10 cellular contexts compared by ENCODE assay signal in the genomic region with DNA sequence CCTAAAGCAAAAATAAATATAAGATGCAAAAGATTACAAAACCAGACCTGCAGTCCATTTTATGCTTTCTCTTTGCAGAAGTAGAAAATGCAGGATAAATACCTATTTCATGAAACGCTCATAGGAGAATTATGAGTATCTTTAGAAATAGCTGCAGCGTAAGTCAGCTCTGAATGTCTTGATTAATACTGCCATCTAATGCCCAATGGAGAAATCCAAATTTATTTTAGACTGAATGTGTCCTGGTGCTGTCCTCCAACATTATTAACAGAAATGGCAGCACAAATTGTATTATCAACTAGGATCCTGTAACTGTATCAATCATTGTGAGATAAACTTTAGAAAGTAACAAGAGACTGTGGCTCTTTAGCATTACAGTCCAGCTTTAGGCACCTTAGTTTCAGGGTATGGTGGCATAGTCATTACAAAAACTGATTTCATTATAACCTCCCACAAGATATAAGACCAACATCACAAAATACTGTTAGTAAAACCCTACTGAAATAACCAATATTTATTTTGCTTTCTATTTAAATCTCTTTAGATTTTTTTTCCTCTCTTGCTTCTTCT.
DNase-seq lines count a peak whose midpoint lies in the region; ATAC-seq and TF ChIP-seq lines count a peak whose summit lies in the region.
"Had no signal": no experiment of that assay in that cellular context is flagged by ENCODE, and none has a peak within 500 bp of the region (broad histone marks: within the 10 kb centered on the region; RNA-seq: fewer than 3 reads in every experiment).

No MANE protein-coding gene starts in this region.

- no peak overlapping the region for H3K9ac ChIP-seq in liver (ENCODE audit: low read depth in 1 of 2, low read length in 2 of 2)

- H3K9me3 ChIP-seq in ascending aorta (no peaks in the 10 kb centered on the region), liver (ENCODE audit: control insufficient read depth in 4 of 4, low read length in 3 of 4) (no peaks in the 10 kb centered on the region)

- H3K27me3 ChIP-seq in ascending aorta (no peaks in the 10 kb centered on the region), liver (ENCODE audit: control insufficient read depth in 4 of 4, insufficient read depth in 4 of 4, low read length in 3 of 4) (peaks cover 0 to 9% (median 0%) of the 10 kb centered on the region in 4 donors)

- H3K4me3 ChIP-seq in ascending aorta (no peak overlapping the region), liver (ENCODE audit: low read depth in 1 of 3, low read length in 3 of 3) (no peak overlapping the region)

- intact Hi-C loops in ascending aorta (cut with DNase I): loop anchor here (2.0 kb wide), 1 partner anchor 53 kb away; no protein-coding TSS in a partner anchor

- 61% methylated on average over 2 of the region's 2 CpGs for WGBS in liver

- H3K4me1 ChIP-seq in ascending aorta (no peaks in the 10 kb centered on the region), liver (ENCODE audit: control insufficient read depth in 4 of 4, insufficient read depth in 4 of 4, low read length in 3 of 4) (no peaks in the 10 kb centered on the region)

- ATAC-seq in GM21576 (IDR thresholded peaks at IDR 0.05; ENCODE audit: unreplicated experiment) (no peak), HG03521 (IDR thresholded peaks at IDR 0.05; ENCODE audit: unreplicated experiment) (no peak)

- H3K36me3 ChIP-seq in ascending aorta: no peaks in the 10 kb centered on the region
- no peaks in the 10 kb centered on the region for H3K36me3 ChIP-seq in liver (ENCODE audit: control insufficient read depth in 4 of 4, insufficient read depth in 3 of 4, low read depth in 1 of 4, low read length in 3 of 4)

- TF ChIP-seq CTCF in ascending aorta (IDR thresholded peaks at IDR 0.05) (peak in 2 of 3 experiments; percentile 36 to 46), liver (IDR thresholded peaks at IDR 0.05; ENCODE audit: low read depth, low read length, missing input control) (no peak)

- TF ChIP-seq RAD21 in liver (IDR thresholded peaks at IDR 0.05): peak; percentile 52 to 56

- peak; percentile 40 for DNase-seq in COLO829 (ENCODE audit: low spot score)
- peak; percentile 1 for DNase-seq in M059J (ENCODE audit: low read depth)
- DNase-seq in ascending aorta (ENCODE audit: low spot score in 2 of 2): no peak
- DNase-seq in middle frontal gyrus (ENCODE audit: extremely low spot score, low spot score): no peak
- no peak for DNase-seq in KG1 (lab: John Stamatoyannopoulos, UW)
- DNase-seq: substantia nigra, T1000 had no signal

- H3K27ac ChIP-seq in ascending aorta (no peak overlapping the region), liver (ENCODE audit: low read depth in 1 of 2, low read length in 2 of 2) (no peak overlapping the region)

TF ChIP-seq in liver, 16 proteins besides CTCF, POLR2A, EP300 and RAD21:
- no peak for TF ChIP-seq HNF4G (IDR thresholded peaks at IDR 0.05)
- no peak for TF ChIP-seq FOXA2 (IDR thresholded peaks at IDR 0.05)
- no peak for TF ChIP-seq NR2F2 (IDR thresholded peaks at IDR 0.05)
- no peak for TF ChIP-seq GABPA (IDR thresholded peaks at IDR 0.05 in 1 of 2, conservative IDR thresholded peaks at IDR 0.05 in 1 of 2)
- TF ChIP-seq, protein P1, sequence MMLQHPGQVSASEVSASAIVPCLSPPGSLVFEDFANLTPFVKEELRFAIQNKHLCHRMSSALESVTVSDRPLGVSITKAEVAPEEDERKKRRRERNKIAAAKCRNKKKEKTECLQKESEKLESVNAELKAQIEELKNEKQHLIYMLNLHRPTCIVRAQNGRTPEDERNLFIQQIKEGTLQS (IDR thresholded peaks at IDR 0.05): no peak
- TF ChIP-seq, protein P2, sequence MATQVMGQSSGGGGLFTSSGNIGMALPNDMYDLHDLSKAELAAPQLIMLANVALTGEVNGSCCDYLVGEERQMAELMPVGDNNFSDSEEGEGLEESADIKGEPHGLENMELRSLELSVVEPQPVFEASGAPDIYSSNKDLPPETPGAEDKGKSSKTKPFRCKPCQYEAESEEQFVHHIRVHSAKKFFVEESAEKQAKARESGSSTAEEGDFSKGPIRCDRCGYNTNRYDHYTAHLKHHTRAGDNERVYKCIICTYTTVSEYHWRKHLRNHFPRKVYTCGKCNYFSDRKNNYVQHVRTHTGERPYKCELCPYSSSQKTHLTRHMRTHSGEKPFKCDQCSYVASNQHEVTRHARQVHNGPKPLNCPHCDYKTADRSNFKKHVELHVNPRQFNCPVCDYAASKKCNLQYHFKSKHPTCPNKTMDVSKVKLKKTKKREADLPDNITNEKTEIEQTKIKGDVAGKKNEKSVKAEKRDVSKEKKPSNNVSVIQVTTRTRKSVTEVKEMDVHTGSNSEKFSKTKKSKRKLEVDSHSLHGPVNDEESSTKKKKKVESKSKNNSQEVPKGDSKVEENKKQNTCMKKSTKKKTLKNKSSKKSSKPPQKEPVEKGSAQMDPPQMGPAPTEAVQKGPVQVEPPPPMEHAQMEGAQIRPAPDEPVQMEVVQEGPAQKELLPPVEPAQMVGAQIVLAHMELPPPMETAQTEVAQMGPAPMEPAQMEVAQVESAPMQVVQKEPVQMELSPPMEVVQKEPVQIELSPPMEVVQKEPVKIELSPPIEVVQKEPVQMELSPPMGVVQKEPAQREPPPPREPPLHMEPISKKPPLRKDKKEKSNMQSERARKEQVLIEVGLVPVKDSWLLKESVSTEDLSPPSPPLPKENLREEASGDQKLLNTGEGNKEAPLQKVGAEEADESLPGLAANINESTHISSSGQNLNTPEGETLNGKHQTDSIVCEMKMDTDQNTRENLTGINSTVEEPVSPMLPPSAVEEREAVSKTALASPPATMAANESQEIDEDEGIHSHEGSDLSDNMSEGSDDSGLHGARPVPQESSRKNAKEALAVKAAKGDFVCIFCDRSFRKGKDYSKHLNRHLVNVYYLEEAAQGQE (IDR thresholded peaks at IDR 0.05): no peak
- TF ChIP-seq YY1 (IDR thresholded peaks at IDR 0.05): no peak
- TF ChIP-seq JUND (IDR thresholded peaks at IDR 0.05): no peak
- TF ChIP-seq FOXA1 (IDR thresholded peaks at IDR 0.05): no peak
- no peak for TF ChIP-seq EGR1 (IDR thresholded peaks at IDR 0.05; ENCODE audit: low read depth in 2 of 2)
- TF ChIP-seq, protein P3, sequence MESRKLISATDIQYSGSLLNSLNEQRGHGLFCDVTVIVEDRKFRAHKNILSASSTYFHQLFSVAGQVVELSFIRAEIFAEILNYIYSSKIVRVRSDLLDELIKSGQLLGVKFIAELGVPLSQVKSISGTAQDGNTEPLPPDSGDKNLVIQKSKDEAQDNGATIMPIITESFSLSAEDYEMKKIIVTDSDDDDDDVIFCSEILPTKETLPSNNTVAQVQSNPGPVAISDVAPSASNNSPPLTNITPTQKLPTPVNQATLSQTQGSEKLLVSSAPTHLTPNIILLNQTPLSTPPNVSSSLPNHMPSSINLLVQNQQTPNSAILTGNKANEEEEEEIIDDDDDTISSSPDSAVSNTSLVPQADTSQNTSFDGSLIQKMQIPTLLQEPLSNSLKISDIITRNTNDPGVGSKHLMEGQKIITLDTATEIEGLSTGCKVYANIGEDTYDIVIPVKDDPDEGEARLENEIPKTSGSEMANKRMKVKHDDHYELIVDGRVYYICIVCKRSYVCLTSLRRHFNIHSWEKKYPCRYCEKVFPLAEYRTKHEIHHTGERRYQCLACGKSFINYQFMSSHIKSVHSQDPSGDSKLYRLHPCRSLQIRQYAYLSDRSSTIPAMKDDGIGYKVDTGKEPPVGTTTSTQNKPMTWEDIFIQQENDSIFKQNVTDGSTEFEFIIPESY (IDR thresholded peaks at IDR 0.05): no peak
- no peak for TF ChIP-seq SP1 (IDR thresholded peaks at IDR 0.05)

Comparison
In these comparisons a context has a peak if more than half of its experiments do, and no peak if none do; other contexts are left out.
1. DNase-seq: peak in COLO829 (single experiment) and M059J (single experiment); none in ascending aorta (0 of 2), middle frontal gyrus (single experiment) and KG1 (single experiment).